Comparison of ENCODE assay signal across 8 cellular contexts in genomic region chr1:42456754-42457089, GRCh38. TPM values are rescaled to one million over a fixed set of nuclear protein-coding genes. Genes with fewer than 3 reads are reported as not detected.
DNase-seq lines count a peak whose midpoint lies in the region; ATAC-seq and TF ChIP-seq lines count a peak whose summit lies in the region.

No MANE protein-coding gene starts in this region.

- peaks cover 30% of the 10 kb centered on the region for H3K36me3 ChIP-seq in RWPE2 (ENCODE audit: low read depth)
- peaks cover 33% of the 10 kb centered on the region for H3K36me3 ChIP-seq in adipocyte (ENCODE audit: control insufficient read depth, insufficient read depth, low read length, severe bottlenecking)

- H3K9me3 ChIP-seq in RWPE2 (ENCODE audit: severe bottlenecking) (no peaks in the 10 kb centered on the region), adipocyte (ENCODE audit: control insufficient read depth, low read length) (no peaks in the 10 kb centered on the region), right cardiac atrium (ENCODE audit: control insufficient read depth, low read length) (no peaks in the 10 kb centered on the region)

- intact Hi-C loops in right cardiac atrium (cut with DNase I): no loop called here

- H3K27ac ChIP-seq in RWPE2 (ENCODE audit: poor library complexity, severe bottlenecking) (peak overlapping the region; percentile 70), right cardiac atrium (ENCODE audit: low read length) (peak overlapping the region; percentile 63)

- H3K9ac ChIP-seq in adipocyte (ENCODE audit: low read length): peak overlapping the region; percentile 97

- H3K4me3 ChIP-seq in RWPE2 (ENCODE audit: severe bottlenecking): peak overlapping the region; percentile 81
- peak overlapping the region; percentile 98 for H3K4me3 ChIP-seq in adipocyte (ENCODE audit: low read length)
- peak overlapping the region; percentile 80 for H3K4me3 ChIP-seq in right cardiac atrium (ENCODE audit: low read length)

- no peak for TF ChIP-seq CTCF in RWPE2 (IDR thresholded peaks at IDR 0.05; ENCODE audit: poor library complexity, severe bottlenecking)

- H3K4me1 ChIP-seq in RWPE2 (ENCODE audit: insufficient read depth, poor library complexity, severe bottlenecking) (peaks cover 6% of the 10 kb centered on the region), adipocyte (ENCODE audit: control insufficient read depth, insufficient read depth, low read length) (peaks cover 12% of the 10 kb centered on the region), right cardiac atrium (ENCODE audit: control insufficient read depth, insufficient read depth, low read length) (peaks cover 2% of the 10 kb centered on the region)

- WGBS in right cardiac atrium: under 1% methylated on average over 23 of the region's 23 CpGs

- H3K27me3 ChIP-seq in RWPE2 (ENCODE audit: insufficient read depth, poor library complexity, severe bottlenecking) (no peaks in the 10 kb centered on the region), adipocyte (replicated peaks; ENCODE audit: control insufficient read depth, insufficient read depth, low read length) (no peaks in the 10 kb centered on the region), right cardiac atrium (ENCODE audit: control insufficient read depth, insufficient read depth) (no peaks in the 10 kb centered on the region)

- DNase-seq in DMS79 (lab: John Stamatoyannopoulos, UW): peak; percentile 35
- DNase-seq in HT-29 (ENCODE audit: low spot score): peak; percentile 69
- DNase-seq in RWPE2 (ENCODE audit: low spot score): no peak
- DNase-seq in adipocyte (ENCODE audit: low read depth): peak; percentile 51
- peak in 2 of 3 donors; percentile 47 to 74 for DNase-seq in right cardiac atrium
- peak; percentile 55 for DNase-seq in renal cortical epithelial cell (ENCODE audit: low read depth)
- no peak for DNase-seq in 8988T

- ATAC-seq in GM21360 (IDR thresholded peaks at IDR 0.05; ENCODE audit: unreplicated experiment): peak; percentile 38
- ATAC-seq in RWPE2 (ENCODE audit: low read depth): peak; percentile 68
- ATAC-seq in right cardiac atrium: peak; percentile 68 to 79

RNA-seq across cellular contexts. Expression of gene PPCS, which starts 0.4 kb away (rescaled TPM):
- 48.6 and 60.6 TPM in 2 replicates for total RNA-seq in HT-29 (2014; rRNA removed; shearing (Covaris generic))
- total RNA-seq in right cardiac atrium (10 to 100 TPM; 36.6 to 46.2 (median 40.6) TPM), renal cortical epithelial cell (42.7 and 63.0 TPM in 2 replicates)
- 63.5 TPM for polyA plus RNA-seq in right cardiac atrium

RNA-seq across cellular contexts. Expression of gene ZMYND12, which starts 0.9 kb away (rescaled TPM):
- total RNA-seq in HT-29 (2014; rRNA removed; shearing (Covaris generic)): 0.21 TPM in 1 of 2 replicates, not detected in the other
- total RNA-seq in right cardiac atrium (1 to 10 TPM in 2 of 4 donors, under 1 TPM in 2; 0.56 to 2.1 (median 1.2) TPM), renal cortical epithelial cell (0.87 and 1.3 TPM in 2 replicates)
- 1.7 TPM for polyA plus RNA-seq in right cardiac atrium

RNA-seq across cellular contexts. Expression of gene CCDC30, which starts 6.4 kb away (rescaled TPM):
- total RNA-seq in HT-29 (2014; rRNA removed; shearing (Covaris generic)): 0.44 and 1.0 TPM in 2 replicates
- total RNA-seq in right cardiac atrium: 1 to 10 TPM; 1.4 to 2.9 (median 2.3) TPM
- 0.61 TPM for polyA plus RNA-seq in right cardiac atrium
- 0.52 and 5.7 TPM in 2 replicates for total RNA-seq in renal cortical epithelial cell

Comparison
In these comparisons a context has a peak if more than half of its experiments do, and no peak if none do; other contexts are left out.
1. DNase-seq: peak in DMS79 (single experiment), HT-29 (single experiment), adipocyte (single experiment), right cardiac atrium (2 of 3) and renal cortical epithelial cell (single experiment); none in RWPE2 (single experiment) and 8988T (single experiment).
2. Peak in every context shown above with its lines, with median percentiles within 50 percentile points of each other: ATAC-seq and H3K4me3 ChIP-seq.